ENCODE assay signal across 1 cellular context in genomic region chr2:73283545-73284295, GRCh38.
TF ChIP-seq lines count a peak whose summit lies in the region.

No MANE protein-coding gene starts in this region.

TF ChIP-seq in HepG2, 621 proteins besides CTCF, POLR2A, EP300 and RAD21 (continued from another document and continues in another):
- TF ChIP-seq ZNF558 (CRISPR knock-in tag; IDR thresholded peaks at IDR 0.05; ENCODE audit: borderline replicate concordance) (no peak), GTF3A (CRISPR knock-in tag; conservative IDR thresholded peaks at IDR 0.05) (0 out of 2 replicates have a peak, but pooled peaks have one; percentile 52), E2F2 (CRISPR knock-in tag; IDR thresholded peaks at IDR 0.05; ENCODE audit: borderline replicate concordance) (no peak), PATZ1 (CRISPR knock-in tag; IDR thresholded peaks at IDR 0.05) (no peak), RBM39 (IDR thresholded peaks at IDR 0.05; ENCODE audit: low read depth, low read length, poor library complexity, severe bottlenecking) (no peak), ZNF878 (CRISPR knock-in tag; IDR thresholded peaks at IDR 0.05) (no peak), FOXO1 (CRISPR knock-in tag; IDR thresholded peaks at IDR 0.05) (0 out of 2 replicates have a peak, but pooled peaks have one; percentile 11), ARID4A (CRISPR knock-in tag; IDR thresholded peaks at IDR 0.05; ENCODE audit: borderline replicate concordance) (peak; percentile 61), KDM1A (CRISPR knock-in tag; IDR thresholded peaks at IDR 0.05) (no peak), POLR2AphosphoS5 (IDR thresholded peaks at IDR 0.05; ENCODE audit: low read depth, low read length) (no peak), ZNF567 (CRISPR knock-in tag; IDR thresholded peaks at IDR 0.05; ENCODE audit: borderline replicate concordance) (no peak), SRSF9 (IDR thresholded peaks at IDR 0.05; ENCODE audit: borderline replicate concordance, insufficient read depth, low read depth, low read length, poor library complexity, severe bottlenecking) (no peak), E2F1 (CRISPR knock-in tag; IDR thresholded peaks at IDR 0.05) (no peak), UBTF (CRISPR knock-in tag; IDR thresholded peaks at IDR 0.05) (peak; percentile 11; the same call in 1 of the 2 replicates), TARDBP (CRISPR knock-in tag; IDR thresholded peaks at IDR 0.05) (no peak), ZBTB33 (CRISPR knock-in tag; IDR thresholded peaks at IDR 0.05) (no peak), IKZF5 (CRISPR knock-in tag; IDR thresholded peaks at IDR 0.05) (no peak; the same call in 1 of the 2 replicates), ZNF513 (CRISPR knock-in tag; conservative IDR thresholded peaks at IDR 0.05) (no peak), KAT8 (CRISPR knock-in tag; IDR thresholded peaks at IDR 0.05) (peak; percentile 11; the same call in 1 of the 2 replicates), ATF2 (CRISPR knock-in tag; IDR thresholded peaks at IDR 0.05) (no peak), PREB (CRISPR knock-in tag; IDR thresholded peaks at IDR 0.05) (no peak), ZNF724P (CRISPR knock-in tag; IDR thresholded peaks at IDR 0.05; ENCODE audit: borderline replicate concordance) (no peak), RBM22 (optimal IDR thresholded peaks at IDR 0.05; ENCODE audit: low read length) (no peak), IRX3 (CRISPR knock-in tag; IDR thresholded peaks at IDR 0.05; ENCODE audit: borderline replicate concordance, low read depth) (no peak), ZKSCAN8 (CRISPR knock-in tag; IDR thresholded peaks at IDR 0.05; ENCODE audit: borderline replicate concordance) (no peak), MLX (CRISPR knock-in tag; IDR thresholded peaks at IDR 0.05) (no peak), ZFP36L2 (CRISPR knock-in tag; IDR thresholded peaks at IDR 0.05) (no peak), SP4 (CRISPR knock-in tag; IDR thresholded peaks at IDR 0.05) (no peak), AKAP8 (CRISPR knock-in tag; IDR thresholded peaks at IDR 0.05) (no peak), ZNF431 (CRISPR knock-in tag; IDR thresholded peaks at IDR 0.05; ENCODE audit: borderline replicate concordance, low read depth) (no peak), ZNF615 (CRISPR knock-in tag; IDR thresholded peaks at IDR 0.05; ENCODE audit: borderline replicate concordance) (no peak), DZIP1 (CRISPR knock-in tag; IDR thresholded peaks at IDR 0.05) (0 out of 2 replicates have a peak, but pooled peaks have one; percentile 74), ZMYM3 (CRISPR knock-in tag; IDR thresholded peaks at IDR 0.05) (no peak), GATAD1 (CRISPR knock-in tag; IDR thresholded peaks at IDR 0.05) (no peak)
